Comparison of ENCODE assay signal across 18 cellular contexts in the genomic region with DNA sequence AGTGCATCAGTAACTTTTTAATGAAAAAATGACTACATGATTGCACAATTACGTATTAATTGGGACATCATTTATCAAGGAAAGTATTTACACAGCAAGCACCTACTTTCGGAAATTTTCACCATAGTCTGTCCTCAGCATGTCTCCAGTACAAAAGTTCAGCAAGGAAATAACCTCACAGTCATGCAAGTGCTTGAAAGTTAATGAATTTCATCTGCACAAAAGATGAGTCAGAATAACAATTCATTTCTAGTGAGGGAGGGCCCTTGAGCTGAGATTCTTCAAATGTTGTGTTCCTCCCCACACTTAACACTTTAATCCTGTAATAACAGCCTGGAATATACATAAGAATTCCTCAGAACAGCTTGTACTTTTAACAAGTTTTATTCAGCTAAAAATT. TPM values are rescaled to one million over a fixed set of nuclear protein-coding genes. Genes with fewer than 3 reads are reported as not detected.
DNase-seq lines count a peak whose midpoint lies in the region; ATAC-seq and TF ChIP-seq lines count a peak whose summit lies in the region.
"Had no signal": no experiment of that assay in that cellular context is flagged by ENCODE, and none has a peak within 500 bp of the region (broad histone marks: within the 10 kb centered on the region; RNA-seq: fewer than 3 reads in every experiment).

No MANE protein-coding gene starts in this region.

- no peak overlapping the region for H2BK20ac ChIP-seq in IMR-90 (ENCODE audit: low read depth, low read length)

- no peak overlapping the region for H2BK15ac ChIP-seq in IMR-90 (ENCODE audit: low read depth, low read length)

- H4K5ac ChIP-seq in IMR-90 (ENCODE audit: low read depth, low read length), result no peak overlapping the region

- peaks cover 4% of the 10 kb centered on the region; the same call in 1 of the 2 replicates for H3K27me3 ChIP-seq in IMR-90 (ENCODE audit: control insufficient read depth, insufficient read depth, low read length)
- H3K27me3 ChIP-seq in hepatocyte, result no peaks in the 10 kb centered on the region
- H3K27me3 ChIP-seq in stomach, result no peaks in the 10 kb centered on the region
- H3K27me3 ChIP-seq: uterus had no signal

- no peak for TF ChIP-seq EP300 in stomach (IDR thresholded peaks at IDR 0.05)

- H3K56ac ChIP-seq in IMR-90 (ENCODE audit: extremely low read depth, insufficient read depth, low read length), result no peak overlapping the region

- no peaks in the 10 kb centered on the region for H3K36me3 ChIP-seq in IMR-90 (ENCODE audit: control insufficient read depth, insufficient read depth, low read length)
- H3K36me3 ChIP-seq in hepatocyte (replicated peaks; ENCODE audit: insufficient read depth, low read depth), result no peaks in the 10 kb centered on the region
- no peaks in the 10 kb centered on the region for H3K36me3 ChIP-seq in stomach
- H3K36me3 ChIP-seq: left ventricle myocardium inferior, uterus had no signal

- TF ChIP-seq POLR2A in IMR-90 (IDR thresholded peaks at IDR 0.05; ENCODE audit: low read depth, low read length), result no peak
- no peak for TF ChIP-seq POLR2A in stomach (IDR thresholded peaks at IDR 0.05)

- DNase-seq in AG09309 (ENCODE audit: low read depth) (peak; percentile 14), IMR-90 (no peak), dedifferentiated amniotic fluid mesenchymal stem cell (ENCODE audit: extremely low spot score) (peak; percentile 89), kidney tubule cell (ENCODE audit: low spot score) (peak; percentile 8), hepatocyte (ENCODE audit: low spot score) (no peak), stomach (no peak)
- no peak for DNase-seq in stimulated activated CD4-positive, alpha-beta T cell treated with anti-CD3 and anti-CD28 coated beads, Interleukin-2, amount 100 ng/mL, for 48 hours
- DNase-seq: activated CD4-positive, alpha-beta T cell treated with anti-CD3 and anti-CD28 coated beads, Interleukin-2, amount 50 U/mL, for 1 hour; activated naive CD8-positive, alpha-beta T cell treated with anti-CD3 and anti-CD28 coated beads for 36 hours; activated T-cell treated with anti-CD3 and anti-CD28 coated beads, Interleukin-2, amount 50 U/mL, for 24 hours; Calu3; cerebellar nuclear complex; GF-D8; left ventricle myocardium inferior; NCI-H1694; uterus had no signal

- H4K20me1 ChIP-seq in IMR-90 (ENCODE audit: insufficient read depth, low read length) (no peaks in the 10 kb centered on the region), hepatocyte (ENCODE audit: insufficient read depth, poor library complexity, severe bottlenecking) (no peaks in the 10 kb centered on the region)

- no peak overlapping the region for H3K14ac ChIP-seq in IMR-90 (replicated peaks; ENCODE audit: low read depth, low read length)

- in situ Hi-C loops in IMR-90 (cut with MboI; ENCODE audit: low sequenced_read_pairs), result no loop called here

- no peak overlapping the region for H2BK5ac ChIP-seq in IMR-90 (ENCODE audit: low read depth, low read length, poor library complexity, severe bottlenecking)

- H3K9me3 ChIP-seq in IMR-90 (ENCODE audit: control insufficient read depth, insufficient read depth, low read length) (no peaks in the 10 kb centered on the region), hepatocyte (ENCODE audit: low read depth) (no peaks in the 10 kb centered on the region), stomach (no peaks in the 10 kb centered on the region)
- H3K9me3 ChIP-seq: left ventricle myocardium inferior, uterus had no signal

- no peak overlapping the region for H4K91ac ChIP-seq in IMR-90 (ENCODE audit: insufficient read depth, low read depth, low read length)

- no peak overlapping the region for H2AK9ac ChIP-seq in IMR-90 (replicated peaks; ENCODE audit: low read depth, low read length, poor library complexity)

- intact Hi-C loops in IMR-90 (cut with micrococcal nuclease), result no loop called here
- intact Hi-C loops in stomach (cut with DNase I; ENCODE audit: low total_unique reads), result no loop called here

- H3K4me2 ChIP-seq in IMR-90 (ENCODE audit: low read depth, low read length), result no peak overlapping the region
- H3K4me2 ChIP-seq in hepatocyte, result no peak overlapping the region

- ATAC-seq in IMR-90 (ENCODE audit: low read depth) (no peak), GM19395 (IDR thresholded peaks at IDR 0.05; ENCODE audit: unreplicated experiment) (no peak)

- H4K8ac ChIP-seq in IMR-90 (ENCODE audit: low read depth in 2 of 2, low read length in 2 of 2), result no peak overlapping the region

- H3K4me1 ChIP-seq in IMR-90 (ENCODE audit: control insufficient read depth, insufficient read depth, low read length) (no peaks in the 10 kb centered on the region), hepatocyte (ENCODE audit: insufficient read depth) (no peaks in the 10 kb centered on the region), stomach (no peaks in the 10 kb centered on the region)
- H3K4me1 ChIP-seq: left ventricle myocardium inferior, uterus had no signal

- H3K4me3 ChIP-seq in AG09309 (ENCODE audit: control insufficient read depth, low read depth, low read length), result no peak overlapping the region
- H3K4me3 ChIP-seq in IMR-90 (ENCODE audit: insufficient read depth, low read depth, low read length), result no peak overlapping the region
- no peak overlapping the region for H3K4me3 ChIP-seq in hepatocyte
- H3K4me3 ChIP-seq in stomach, result no peak overlapping the region
- H3K4me3 ChIP-seq: left ventricle myocardium inferior, uterus had no signal

- no TSS peak for BruUV-seq in IMR-90 (replicated peaks; lab: Mats Ljungman, UMichigan)

- dilution Hi-C loops in IMR-90 (cut with HindIII; ENCODE audit: low sequenced_read_pairs, unreplicated experiment), result no loop called here

- no peak for TF ChIP-seq RAD21 in IMR-90 (IDR thresholded peaks at IDR 0.05; ENCODE audit: low read length)

- no peak overlapping the region for H2AK5ac ChIP-seq in IMR-90 (ENCODE audit: low read depth, low read length)

- H3K9ac ChIP-seq in IMR-90 (ENCODE audit: low read depth, low read length), result no peak overlapping the region

- TF ChIP-seq CTCF in AG09309 (IDR thresholded peaks at IDR 0.05; ENCODE audit: control insufficient read depth, insufficient read depth, low read depth, low read length, missing control alignments), result no peak
- no peak for TF ChIP-seq CTCF in IMR-90 (conservative IDR thresholded peaks at IDR 0.05; ENCODE audit: low read depth, low read length)
- no peak for TF ChIP-seq CTCF in hepatocyte (IDR thresholded peaks at IDR 0.05; ENCODE audit: poor library complexity)
- no peak for TF ChIP-seq CTCF in stomach (IDR thresholded peaks at IDR 0.05)

- H3K27ac ChIP-seq in IMR-90 (ENCODE audit: insufficient read depth, low read length), result no peak overlapping the region
- H3K27ac ChIP-seq in hepatocyte, result no peak overlapping the region
- H3K27ac ChIP-seq in stomach, result no peak overlapping the region
- H3K27ac ChIP-seq: left ventricle myocardium inferior, uterus had no signal

- no peaks in the 10 kb centered on the region for H3K9me2 ChIP-seq in hepatocyte (replicated peaks; ENCODE audit: insufficient read depth)

- CTCF ChIA-PET in IMR-90 (lab: Yijun Ruan, JAX), result no interaction called here

- H3K9me1 ChIP-seq in IMR-90 (ENCODE audit: insufficient read depth, low read length), result no peaks in the 10 kb centered on the region

- POLR2A ChIA-PET in IMR-90 (lab: Charles Lee; ENCODE audit: unreplicated experiment), result no interaction called here

- H2AFZ ChIP-seq in IMR-90 (replicated peaks; ENCODE audit: low read length, poor library complexity) (no peak overlapping the region), hepatocyte (no peak overlapping the region)

- no peak overlapping the region for H3K18ac ChIP-seq in IMR-90 (ENCODE audit: low read depth, low read length)

- no peaks in the 10 kb centered on the region for H3K79me1 ChIP-seq in IMR-90 (ENCODE audit: low read depth in 1 of 2, low read length in 2 of 2)

- no peak overlapping the region for H3K4ac ChIP-seq in IMR-90 (ENCODE audit: low read depth, low read length)

- H2BK120ac ChIP-seq in IMR-90 (ENCODE audit: low read depth, low read length), result no peak overlapping the region

- H3K23ac ChIP-seq in IMR-90 (ENCODE audit: low read depth, low read length), result no peak overlapping the region

- no peaks in the 10 kb centered on the region for H3K79me2 ChIP-seq in hepatocyte

- WGBS in IMR-90 (ENCODE audit: extremely low coverage in 2 of 2, insufficient read length in 1 of 2), 2 experiments, result no CpG with 5 or more reads among the region's 2 CpGs
- WGBS in hepatocyte (ENCODE audit: low lambda C conversion rate, missing lambda C conversion rate), result 77% methylated on average over 2 of the region's 2 CpGs
- 56 to 66% (median 61%) methylated on average over 2 of the region's 2 CpGs for WGBS in stomach, 5 donors

TF ChIP-seq in IMR-90, 13 proteins besides CTCF, POLR2A, EP300 and RAD21:
- TF ChIP-seq NFE2L2 (IDR thresholded peaks at IDR 0.05; ENCODE audit: low read depth, low read length) (no peak), CEBPB (IDR thresholded peaks at IDR 0.05; ENCODE audit: low read depth, low read length) (peak; percentile 47), BHLHE40 (IDR thresholded peaks at IDR 0.05; ENCODE audit: low read depth, low read length) (no peak)

RNA-seq across cellular contexts. Expression of a gene that starts 49.0 kb away (rescaled TPM):
- total RNA-seq in IMR-90 (2012; rRNA removed), result not detected in 2 replicates
- polyA plus RNA-seq in IMR-90 (2012; rRNA removed), result not detected in 2 replicates
- polyA plus RNA-seq in IMR-90 (2012; cell fraction: cytosol; rRNA removed), result not detected in 2 replicates
- polyA plus RNA-seq in IMR-90 (2012; cell fraction: nucleus; rRNA removed; ENCODE audit: low replicate concordance), result not detected in 2 replicates
- 0.63 and 0.88 TPM in 2 replicates for total RNA-seq in hepatocyte
- polyA plus RNA-seq in hepatocyte, result 0.60 TPM in 1 of 2 replicates, not detected in the other
- total RNA-seq in stomach, result under 1 TPM in 1 of 5 donors, not detected in 4; 0.37 TPM
- under 1 TPM in 1 of 3 donors, not detected in 2; 0.50 TPM for polyA plus RNA-seq in stomach
- total RNA-seq: activated naive CD8-positive, alpha-beta T cell treated with anti-CD3 and anti-CD28 coated beads for 36 hours; left ventricle myocardium inferior; OCI-LY7 had no signal

Comparison
In these comparisons a context has a peak if more than half of its experiments do, and no peak if none do; other contexts are left out.
1. DNase-seq: peak in AG09309 (single experiment), dedifferentiated amniotic fluid mesenchymal stem cell (single experiment) and kidney tubule cell (single experiment); none in IMR-90 (single experiment), stimulated activated CD4-positive, alpha-beta T cell treated with anti-CD3 and anti-CD28 coated beads, Interleukin-2, amount 100 ng/mL, for 48 hours (0 of 2), hepatocyte (single experiment) and stomach (single experiment).